ENCODE assay signal across 24 cellular contexts in the genomic region with DNA sequence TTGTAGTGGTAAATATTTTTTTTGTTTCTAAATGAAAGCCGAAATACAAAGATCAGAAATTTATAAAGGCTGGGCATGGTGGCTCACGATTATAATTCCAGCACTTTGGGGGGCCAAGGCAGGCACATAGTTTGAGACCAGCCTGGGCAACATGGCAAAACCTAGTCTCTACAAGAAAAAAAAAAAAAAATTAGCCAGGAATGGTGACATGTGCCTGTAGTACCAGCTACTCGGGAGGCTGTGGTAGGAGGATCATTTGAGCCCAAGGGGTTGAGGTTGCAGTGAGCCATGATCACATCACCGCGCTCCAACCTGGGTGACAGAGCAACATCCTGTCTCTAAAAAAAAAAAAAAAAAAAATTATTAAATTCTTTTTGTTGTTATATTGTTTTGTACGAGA.
"Had no signal": no experiment of that assay in that cellular context is flagged by ENCODE, and none has a peak within 500 bp of the region (broad histone marks: within the 10 kb centered on the region; RNA-seq: fewer than 3 reads in every experiment).

No MANE protein-coding gene starts in this region.

- FAIRE-seq: HTR-8/SVneo, K562 had no signal

- H3K4me2 ChIP-seq: KMS-11 had no signal

- H3K9ac ChIP-seq: KMS-11 had no signal

- ATAC-seq: K562 had no signal

- H3K36me3 ChIP-seq: SJSA1 had no signal

- H3K9me3 Mint-ChIP-seq: IgD-negative memory B cell had no signal

- H3K27me3 Mint-ChIP-seq: IgD-negative memory B cell had no signal

- H3K9me3 ChIP-seq: SJSA1 had no signal

- H3K27ac Mint-ChIP-seq: IgD-negative memory B cell had no signal

- H3K4me3 ChIP-seq: K562, SJSA1, SK-N-MC had no signal

- H3K27ac ChIP-seq: HL-60, KMS-11, SJSA1, SK-N-MC had no signal

- DNase-seq: Kasumi-1, MM.1S, NCI-H1092 treated with DMSO at 0.1 percent for 48 hours, NCI-H1436, NCI-H187, NCI-H2029, NCI-H2081 treated with DMSO at 0.1 percent for 48 hours, NCI-H2171, NCI-H226, NCI-H446, NCI-H510A, NCI-H524 treated with DMSO at 0.1 percent for 48 hours, NCI-H69, NCI-H774, Right ventricle myocardium superior, RPMI8226, SIG-M5 had no signal

- H3K27me3 ChIP-seq: SJSA1 had no signal
